Comparison of ENCODE assay signal across 8 cellular contexts in the genomic region with DNA sequence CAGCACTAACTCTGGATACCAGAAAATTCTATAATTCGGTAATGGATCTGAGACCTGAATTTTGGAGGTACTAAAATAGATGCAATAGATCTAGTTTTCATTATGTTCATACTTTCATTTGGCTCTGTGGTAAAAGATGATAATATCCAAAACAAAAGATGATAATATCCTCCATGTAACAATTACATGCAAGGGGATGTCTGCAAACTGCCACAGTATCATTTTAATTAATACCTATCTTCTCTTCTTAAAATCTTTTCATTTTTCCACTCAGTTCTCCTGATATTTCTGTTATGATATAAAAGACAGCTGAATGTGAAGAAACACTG. TPM values are rescaled to one million over a fixed set of nuclear protein-coding genes. Genes with fewer than 3 reads are reported as not detected.
A peak's percentile ranks its signal among the peaks of the same experiment; 100 is the strongest.
DNase-seq lines count a peak whose midpoint lies in the region; ATAC-seq, FAIRE-seq and TF ChIP-seq lines count a peak whose summit lies in the region.

No MANE protein-coding gene starts in this region.

- no peak for TF ChIP-seq EP300 in A549 (IDR thresholded peaks at IDR 0.05)

- FAIRE-seq in A549 (lab: Jason Lieb, UNC) (no peak), GM19239 (lab: Jason Lieb, UNC) (no peak)

- ATAC-seq in A549: no peak
- no peak for ATAC-seq in HG03460 (IDR thresholded peaks at IDR 0.05; ENCODE audit: unreplicated experiment)
- no peak for ATAC-seq in GM19351 (IDR thresholded peaks at IDR 0.05; ENCODE audit: unreplicated experiment)

- H3K27ac ChIP-seq in A549 (peak overlapping the region; percentile 77 to 90), HUES48 (ENCODE audit: low read depth, low read length) (no peak overlapping the region), brain microvascular endothelial cell (peak overlapping the region; percentile 89), muscle layer of duodenum (ENCODE audit: low read length) (peak overlapping the region; percentile 99)

- H3K9me3 ChIP-seq in A549 (no peaks in the 10 kb centered on the region), HUES48 (ENCODE audit: control insufficient read depth, insufficient read depth, low read length) (0 out of 2 replicates have a peak, but pooled peaks cover 7% of the 10 kb centered on the region), muscle layer of duodenum (ENCODE audit: control insufficient read depth in 1 of 2, low read length in 2 of 2) (no peaks in the 10 kb centered on the region)

- TF ChIP-seq CTCF in A549 (IDR thresholded peaks at IDR 0.05): no peak
- TF ChIP-seq CTCF in brain microvascular endothelial cell (IDR thresholded peaks at IDR 0.05; ENCODE audit: low read depth, low read length, missing control alignments): no peak

- TF ChIP-seq POLR2A in A549 (IDR thresholded peaks at IDR 0.05; ENCODE audit: low read length): no peak

- H3K4me2 ChIP-seq in A549: peak overlapping the region; percentile 92

- DNase-seq in A549 (ENCODE audit: low read depth in 1 of 2, low spot score in 1 of 2): no peak
- DNase-seq in brain microvascular endothelial cell: no peak
- no peak for DNase-seq in GM19239 (ENCODE audit: insufficient read length, low spot score)
- no peak for DNase-seq in CD1c-positive myeloid dendritic cell (ENCODE audit: extremely low spot score)

- TF ChIP-seq RAD21 in A549 (conservative IDR thresholded peaks at IDR 0.05 in 1 of 2, IDR thresholded peaks at IDR 0.05 in 1 of 2): no peak

- peaks cover 24% of the 10 kb centered on the region for H3K4me1 ChIP-seq in A549
- H3K4me1 ChIP-seq in HUES48 (ENCODE audit: control insufficient read depth, insufficient read depth, low read length): peaks cover 27% of the 10 kb centered on the region
- peaks cover 3 to 7% of the 10 kb centered on the region in 2 donors for H3K4me1 ChIP-seq in muscle layer of duodenum (ENCODE audit: control insufficient read depth in 1 of 2, insufficient read depth in 2 of 2, low read length in 2 of 2)

- no peak overlapping the region for H3K9ac ChIP-seq in HUES48 (ENCODE audit: low read depth, low read length)

- CTCF ChIA-PET in A549 (lab: Yijun Ruan, JAX): interaction anchor here (1.4 kb wide), 2 partner anchors 32 to 40 kb away, joined by 3 read pairs; no protein-coding TSS in a partner anchor

- WGBS in A549 (ENCODE audit: missing lambda C conversion rate): 47% methylated on average over 1 of the region's 1 CpG

- POLR2A ChIA-PET in A549 (lab: Yijun Ruan, JAX): interaction anchor here (1.4 kb wide), 1 partner anchor 64 kb away, joined by 7 read pairs; a partner anchor contains a TSS

- H3K27me3 ChIP-seq in HUES48 (ENCODE audit: control insufficient read depth, insufficient read depth, low read length) (no peaks in the 10 kb centered on the region), brain microvascular endothelial cell (replicated peaks) (no peaks in the 10 kb centered on the region), muscle layer of duodenum (ENCODE audit: low read depth, low read length) (no peaks in the 10 kb centered on the region)

- H3K36me3 ChIP-seq in HUES48 (ENCODE audit: control insufficient read depth, insufficient read depth, low read length) (peaks cover 11% of the 10 kb centered on the region), brain microvascular endothelial cell (replicated peaks) (peaks cover 8% of the 10 kb centered on the region), muscle layer of duodenum (ENCODE audit: control insufficient read depth in 1 of 2, insufficient read depth in 2 of 2, low read length in 2 of 2) (peaks cover 7 to 9% of the 10 kb centered on the region in 2 donors)

- in situ Hi-C loops in brain microvascular endothelial cell (cut with HindIII; ENCODE audit: low pct_ligation_motif_present, low sequenced_read_pairs): no loop called here

- H3K4me3 ChIP-seq in A549 (peak overlapping the region; percentile 44), HUES48 (ENCODE audit: low read depth, low read length) (peak overlapping the region; percentile 49; the same call in 1 of the 2 replicates), brain microvascular endothelial cell (ENCODE audit: low read depth, low read length) (peak overlapping the region; percentile 47), muscle layer of duodenum (ENCODE audit: low read depth in 1 of 2, low read length in 2 of 2) (peak overlapping the region; percentile 65 to 74)

TF ChIP-seq in A549, 52 proteins besides CTCF, POLR2A, EP300 and RAD21:
- TF ChIP-seq FOSB (CRISPR knock-in tag; IDR thresholded peaks at IDR 0.05): no peak
- no peak for TF ChIP-seq FOXS1 (CRISPR knock-in tag; IDR thresholded peaks at IDR 0.05)
- no peak for TF ChIP-seq RNF2 (IDR thresholded peaks at IDR 0.05; ENCODE audit: borderline replicate concordance, low read depth)
- no peak for TF ChIP-seq CHD4 (IDR thresholded peaks at IDR 0.05; ENCODE audit: borderline replicate concordance)
- no peak for TF ChIP-seq ZNF302 (CRISPR knock-in tag; IDR thresholded peaks at IDR 0.05)
- no peak for TF ChIP-seq RARB (CRISPR knock-in tag; IDR thresholded peaks at IDR 0.05)
- no peak for TF ChIP-seq NFE2L2 (conservative IDR thresholded peaks at IDR 0.05; ENCODE audit: low read length)
- TF ChIP-seq, protein P1, sequence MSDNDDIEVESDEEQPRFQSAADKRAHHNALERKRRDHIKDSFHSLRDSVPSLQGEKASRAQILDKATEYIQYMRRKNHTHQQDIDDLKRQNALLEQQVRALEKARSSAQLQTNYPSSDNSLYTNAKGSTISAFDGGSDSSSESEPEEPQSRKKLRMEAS (IDR thresholded peaks at IDR 0.05): no peak
- no peak for TF ChIP-seq HDAC2 (IDR thresholded peaks at IDR 0.05)
- TF ChIP-seq, protein P2, sequence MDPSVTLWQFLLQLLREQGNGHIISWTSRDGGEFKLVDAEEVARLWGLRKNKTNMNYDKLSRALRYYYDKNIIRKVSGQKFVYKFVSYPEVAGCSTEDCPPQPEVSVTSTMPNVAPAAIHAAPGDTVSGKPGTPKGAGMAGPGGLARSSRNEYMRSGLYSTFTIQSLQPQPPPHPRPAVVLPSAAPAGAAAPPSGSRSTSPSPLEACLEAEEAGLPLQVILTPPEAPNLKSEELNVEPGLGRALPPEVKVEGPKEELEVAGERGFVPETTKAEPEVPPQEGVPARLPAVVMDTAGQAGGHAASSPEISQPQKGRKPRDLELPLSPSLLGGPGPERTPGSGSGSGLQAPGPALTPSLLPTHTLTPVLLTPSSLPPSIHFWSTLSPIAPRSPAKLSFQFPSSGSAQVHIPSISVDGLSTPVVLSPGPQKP (IDR thresholded peaks at IDR 0.05; ENCODE audit: low read depth, low read length): no peak
- TF ChIP-seq MYC (IDR thresholded peaks at IDR 0.05; ENCODE audit: borderline replicate concordance, low read length): no peak
TF ChIP-seq in A549: peak in this region for 0.

RNA-seq across cellular contexts. Expression of a gene that starts 15.6 kb away (rescaled TPM):
- polyA plus RNA-seq in A549 (2011; rRNA removed): 20.7 and 21.8 TPM in 2 replicates
- polyA plus RNA-seq in A549 (2012; cell fraction: cytosol; rRNA removed): 13.4 and 14.2 TPM in 2 replicates
- polyA plus RNA-seq in A549 (2012; cell fraction: nucleus; rRNA removed): 23.8 and 26.1 TPM in 2 replicates
- polyA plus RNA-seq in A549 (2017; fragmentation: RNase III; extraction: RNeasy Plus Mini Kit Qiagen cat#74134 plus additional on column Dnase treatment): 19.2 to 20.3 TPM (median 19.3 TPM) in 3 replicates
- polyA minus RNA-seq in A549 (2011; rRNA and poly(A)+ RNA removed): 15.0 and 16.7 TPM in 2 replicates

RNA-seq across cellular contexts. Expression of a gene that starts 26.7 kb away (rescaled TPM):
- polyA plus RNA-seq in A549 (2011; rRNA removed) (not detected in 2 replicates), A549 (2017; fragmentation: RNase III; extraction: RNeasy Plus Mini Kit Qiagen cat#74134 plus additional on column Dnase treatment) (not detected in 3 replicates)
- 0.01 TPM in 1 of 2 replicates, not detected in the other for polyA plus RNA-seq in A549 (2012; cell fraction: cytosol; rRNA removed)
- 0.02 TPM in 1 of 2 replicates, not detected in the other for polyA plus RNA-seq in A549 (2012; cell fraction: nucleus; rRNA removed)
- not detected in 2 replicates for polyA minus RNA-seq in A549 (2011; rRNA and poly(A)+ RNA removed)

RNA-seq across cellular contexts. Expression of a gene that starts 33.1 kb away (rescaled TPM):
- polyA plus RNA-seq in A549 (2011; rRNA removed) (2.7 and 3.9 TPM in 2 replicates), A549 (2017; fragmentation: RNase III; extraction: RNeasy Plus Mini Kit Qiagen cat#74134 plus additional on column Dnase treatment) (1.5 to 1.9 TPM (median 1.6 TPM) in 3 replicates)
- 0.59 and 0.71 TPM in 2 replicates for polyA plus RNA-seq in A549 (2012; cell fraction: cytosol; rRNA removed)
- polyA plus RNA-seq in A549 (2012; cell fraction: nucleus; rRNA removed): 2.4 TPM in 2 replicates
- polyA minus RNA-seq in A549 (2011; rRNA and poly(A)+ RNA removed): 2.1 and 4.1 TPM in 2 replicates
